In genomic region chr5:115262066-115262404, GRCh38 we compare ENCODE assay signal across 8 cellular contexts. TPM values are rescaled to one million over a fixed set of nuclear protein-coding genes. Genes with fewer than 3 reads are reported as not detected.
DNase-seq lines count a peak whose midpoint lies in the region; ATAC-seq and TF ChIP-seq lines count a peak whose summit lies in the region.

No MANE protein-coding gene starts in this region.

- H3K18ac ChIP-seq in mesendoderm (ENCODE audit: low read length), result no peak overlapping the region

- intact Hi-C loops in dorsolateral prefrontal cortex (cut with DNase I) (no loop called here), aorta (cut with DNase I) (no loop called here)

- H2AK5ac ChIP-seq in mesendoderm (ENCODE audit: low read length), result no peak overlapping the region

- no peak overlapping the region for H3K4ac ChIP-seq in mesendoderm (ENCODE audit: low read depth, low read length)

- no peaks in the 10 kb centered on the region for H3K9me3 Mint-ChIP-seq in activated CD8-positive, alpha-beta memory T cell treated with anti-CD3 and anti-CD28 coated beads, Interleukin-2, amount 10 ng/mL, durations not matched to agents 7 days and 5 days (ENCODE audit: low read depth)

- no peaks in the 10 kb centered on the region for H3K27me3 Mint-ChIP-seq in activated CD8-positive, alpha-beta memory T cell treated with anti-CD3 and anti-CD28 coated beads, Interleukin-2, amount 10 ng/mL, durations not matched to agents 7 days and 5 days

- WGBS in mesendoderm (ENCODE audit: extremely low coverage, insufficient coverage, low lambda C conversion rate), result no CpG with 5 or more reads among the region's 9 CpGs
- 1% methylated on average over 9 of the region's 9 CpGs for WGBS in aorta, 2 donors

- H3K4me2 ChIP-seq in mesendoderm (ENCODE audit: low read length), result peak overlapping the region; percentile 41

- H3K36me3 ChIP-seq in NT2/D1 (ENCODE audit: insufficient read depth, insufficient read length, low read length), result peaks cover 16% of the 10 kb centered on the region
- H3K36me3 ChIP-seq in mesendoderm (ENCODE audit: control insufficient read depth, insufficient read depth, low read length), result no peaks in the 10 kb centered on the region
- no peaks in the 10 kb centered on the region for H3K36me3 ChIP-seq in aorta (ENCODE audit: control insufficient read depth in 1 of 2, insufficient read depth in 2 of 2, low read length in 1 of 2)

- peak overlapping the region; percentile 95 for H3K56ac ChIP-seq in mesendoderm (ENCODE audit: low read length)

- H3K4me1 ChIP-seq in NT2/D1 (ENCODE audit: insufficient read depth, insufficient read length), result no peaks in the 10 kb centered on the region
- peaks cover 4% of the 10 kb centered on the region for H3K4me1 ChIP-seq in mesendoderm (ENCODE audit: control insufficient read depth, low read depth, low read length)
- peaks cover 2 to 3% of the 10 kb centered on the region in 2 donors for H3K4me1 ChIP-seq in aorta (ENCODE audit: control insufficient read depth in 1 of 2, insufficient read depth in 2 of 2, low read length in 2 of 2)

- DNase-seq in activated CD8-positive, alpha-beta memory T cell treated with anti-CD3 and anti-CD28 coated beads, Interleukin-2, amount 10 ng/mL, durations not matched to agents 7 days and 5 days, result no peak
- DNase-seq in activated CD8-positive, alpha-beta memory T cell treated with anti-CD3 and anti-CD28 coated beads, Interleukin-2, amount 50 U/mL, for 48 hours, result no peak
- DNase-seq in NT2/D1 (ENCODE audit: low read depth, low spot score) (peak; percentile 1), dorsolateral prefrontal cortex (no peak), mesendoderm (peak; percentile 28), aorta (no peak)
- no peak for DNase-seq in central memory CD4-positive, alpha-beta T cell

- no peak overlapping the region for H2BK5ac ChIP-seq in mesendoderm (ENCODE audit: low read length)

- H3K4me3 Mint-ChIP-seq in activated CD8-positive, alpha-beta memory T cell treated with anti-CD3 and anti-CD28 coated beads, Interleukin-2, amount 10 ng/mL, durations not matched to agents 7 days and 5 days, result peak overlapping the region; percentile 89

- H3K27ac ChIP-seq in dorsolateral prefrontal cortex, result peak overlapping the region in 35 of 59 donors; percentile 65 to 94 (median 88)
- no peak overlapping the region for H3K27ac ChIP-seq in mesendoderm (ENCODE audit: low read depth, low read length)
- no peak overlapping the region for H3K27ac ChIP-seq in aorta (ENCODE audit: low read depth in 1 of 2, low read length in 2 of 2)

- H3K79me1 ChIP-seq in mesendoderm (ENCODE audit: low read length), result peaks cover 7% of the 10 kb centered on the region

- peaks cover 11% of the 10 kb centered on the region for H3K36me3 Mint-ChIP-seq in activated CD8-positive, alpha-beta memory T cell treated with anti-CD3 and anti-CD28 coated beads, Interleukin-2, amount 10 ng/mL, durations not matched to agents 7 days and 5 days

- H3K23ac ChIP-seq in mesendoderm (ENCODE audit: low read length), result no peak overlapping the region

- H3K4me3 ChIP-seq in NT2/D1 (ENCODE audit: insufficient read length, low read depth), result peak overlapping the region; percentile 79
- peak overlapping the region; percentile 62 to 100 (median 92) for H3K4me3 ChIP-seq in dorsolateral prefrontal cortex
- H3K4me3 ChIP-seq in mesendoderm (ENCODE audit: low read length), result peak overlapping the region; percentile 93
- peak overlapping the region; percentile 96 to 98 for H3K4me3 ChIP-seq in aorta (ENCODE audit: low read length in 2 of 2)

- no peak overlapping the region for H4K5ac ChIP-seq in mesendoderm (ENCODE audit: low read length)

- H3K9me3 ChIP-seq in NT2/D1 (ENCODE audit: insufficient read depth, low read length) (no peaks in the 10 kb centered on the region), aorta (ENCODE audit: control insufficient read depth, low read length) (no peaks in the 10 kb centered on the region)

- peaks cover 35% of the 10 kb centered on the region for H3K4me1 Mint-ChIP-seq in activated CD8-positive, alpha-beta memory T cell treated with anti-CD3 and anti-CD28 coated beads, Interleukin-2, amount 10 ng/mL, durations not matched to agents 7 days and 5 days

- CTCF ChIA-PET in activated CD8-positive, alpha-beta memory T cell treated with anti-CD3 and anti-CD28 coated beads, Interleukin-2, amount 10 ng/mL, durations not matched to agents 7 days and 5 days (lab: Charles Lee), result interaction anchor here (1.3 to 2.3 kb wide), 3 partner anchors 15 to 164 kb away, joined by 3 to 12 read pairs (median 5); partner anchors contain the start of gene CCDC112

- no peak overlapping the region for H2BK15ac ChIP-seq in mesendoderm (replicated peaks; ENCODE audit: low read depth)

- H2BK120ac ChIP-seq in mesendoderm (ENCODE audit: low read depth, low read length), result no peak overlapping the region

- no peak for TF ChIP-seq CTCF in dorsolateral prefrontal cortex (IDR thresholded peaks at IDR 0.05 in 54 of 56, conservative IDR thresholded peaks at IDR 0.05 in 2 of 56; ENCODE audit: low read depth in 1 of 56, partially characterized antibody in 56 of 56)

- H3K27me3 ChIP-seq in NT2/D1 (ENCODE audit: insufficient read depth, insufficient read length), result no peaks in the 10 kb centered on the region
- H3K27me3 ChIP-seq in dorsolateral prefrontal cortex, result no peaks in the 10 kb centered on the region
- H3K27me3 ChIP-seq in mesendoderm (ENCODE audit: insufficient read depth, low read length, poor library complexity), result no peaks in the 10 kb centered on the region
- no peaks in the 10 kb centered on the region for H3K27me3 ChIP-seq in aorta (ENCODE audit: control insufficient read depth in 1 of 2, insufficient read depth in 2 of 2, low read length in 1 of 2)

- peak overlapping the region; percentile 92 for H3K27ac Mint-ChIP-seq in activated CD8-positive, alpha-beta memory T cell treated with anti-CD3 and anti-CD28 coated beads, Interleukin-2, amount 10 ng/mL, durations not matched to agents 7 days and 5 days

- peaks cover 18% of the 10 kb centered on the region for H3K79me2 ChIP-seq in mesendoderm (ENCODE audit: control insufficient read depth, insufficient read depth, low read length)

- peak overlapping the region; percentile 97 for H4K8ac ChIP-seq in mesendoderm (ENCODE audit: low read depth, low read length)

- peak; percentile 27 for ATAC-seq in activated CD8-positive, alpha-beta memory T cell treated with anti-CD3 and anti-CD28 coated beads, Interleukin-2, amount 10 ng/mL, durations not matched to agents 7 days and 5 days
- ATAC-seq in HG02678 (IDR thresholded peaks at IDR 0.05; ENCODE audit: unreplicated experiment) (peak; percentile 43), aorta (ENCODE audit: low FRiP score) (peak; percentile 15)

- H3K9ac ChIP-seq in NT2/D1 (ENCODE audit: insufficient read length, low read depth) (peak overlapping the region; percentile 86), mesendoderm (ENCODE audit: low read length) (peak overlapping the region; percentile 90)

RNA-seq across cellular contexts. Expression of gene PGGT1B, which starts 0.6 kb away (rescaled TPM):
- total RNA-seq in activated CD8-positive, alpha-beta memory T cell treated with anti-CD3 and anti-CD28 coated beads, Interleukin-2, amount 10 ng/mL, durations not matched to agents 7 days and 5 days, result 10 to 100 TPM; 29.9 to 33.3 TPM
- total RNA-seq in dorsolateral prefrontal cortex (10 to 100 TPM; 20.2 to 40.7 (median 30.1) TPM), aorta (10 to 100 TPM; 37.4 to 45.5 TPM)
- 13.4 TPM for polyA plus RNA-seq in mesendoderm (2013, experiment 1 of 2)
- 13.1 TPM for polyA plus RNA-seq in mesendoderm (2013, experiment 2 of 2)
- 1 to 10 TPM; 3.7 to 3.9 TPM for polyA plus RNA-seq in aorta

RNA-seq across cellular contexts. Expression of gene CCDC112, which starts 34.4 kb away (rescaled TPM):
- total RNA-seq in activated CD8-positive, alpha-beta memory T cell treated with anti-CD3 and anti-CD28 coated beads, Interleukin-2, amount 10 ng/mL, durations not matched to agents 7 days and 5 days, result 1 to 10 TPM in 1 of 2 experiments, under 1 TPM in 1; 0.40 to 1.5 TPM
- total RNA-seq in dorsolateral prefrontal cortex (10 to 100 TPM in 78 of 120 experiments, 1 to 10 TPM in 42; 5.8 to 17.1 (median 10.8) TPM), aorta (1 to 10 TPM; 4.1 to 7.3 TPM)
- polyA plus RNA-seq in mesendoderm (2013, experiment 1 of 2), result 36.5 TPM
- polyA plus RNA-seq in mesendoderm (2013, experiment 2 of 2), result 38.3 TPM
- 1 to 10 TPM; 6.5 to 8.3 TPM for polyA plus RNA-seq in aorta

Comparison
In these comparisons a context has a peak if more than half of its experiments do, and no peak if none do; other contexts are left out.
1. DNase-seq: peak in NT2/D1 (single experiment) and mesendoderm (single experiment); none in activated CD8-positive, alpha-beta memory T cell treated with anti-CD3 and anti-CD28 coated beads, Interleukin-2, amount 10 ng/mL, durations not matched to agents 7 days and 5 days (single experiment), activated CD8-positive, alpha-beta memory T cell treated with anti-CD3 and anti-CD28 coated beads, Interleukin-2, amount 50 U/mL, for 48 hours (single experiment), dorsolateral prefrontal cortex (0 of 10), aorta (0 of 2) and central memory CD4-positive, alpha-beta T cell (single experiment).
2. H3K27ac ChIP-seq: peak in dorsolateral prefrontal cortex (35 of 59); none in mesendoderm (single experiment) and aorta (0 of 2).
3. Peak in every context shown above with its lines, with median percentiles within 50 percentile points of each other: ATAC-seq and H3K4me3 ChIP-seq.